ENCODE assay signal across 1 cellular context in genomic region chr19:8206147-8207087, GRCh38.
TF ChIP-seq lines count a peak whose summit lies in the region.

No MANE protein-coding gene starts in this region.

TF ChIP-seq in HepG2, 621 proteins besides CTCF, POLR2A, EP300 and RAD21:
- peak; percentile 80 for TF ChIP-seq ZNF121 (CRISPR knock-in tag; IDR thresholded peaks at IDR 0.05)
- TF ChIP-seq ARID2 (CRISPR knock-in tag; IDR thresholded peaks at IDR 0.05; ENCODE audit: borderline replicate concordance), result no peak
- TF ChIP-seq HNF4G (IDR thresholded peaks at IDR 0.05; ENCODE audit: borderline replicate concordance, low read depth, low read length), result no peak
- no peak for TF ChIP-seq HNF4G (CRISPR knock-in tag; IDR thresholded peaks at IDR 0.05; ENCODE audit: borderline replicate concordance, low read depth)
- no peak for TF ChIP-seq ZNF280B (CRISPR knock-in tag; IDR thresholded peaks at IDR 0.05; ENCODE audit: borderline replicate concordance)
TF ChIP-seq in HepG2: peak in this region for 1.
